8 cellular contexts compared by ENCODE assay signal in genomic region chr19:29610574-29611271, GRCh38. TPM values are rescaled to one million over a fixed set of nuclear protein-coding genes. Genes with fewer than 3 reads are reported as not detected.
DNase-seq lines count a peak whose midpoint lies in the region; TF ChIP-seq lines count a peak whose summit lies in the region.

No MANE protein-coding gene starts in this region.

- H3K36me3 Mint-ChIP-seq in H9 (ENCODE audit: insufficient read depth in 1 of 3, low read depth in 3 of 3) = peaks cover 16 to 59% (median 45%) of the 10 kb centered on the region in 3 experiments; a peak in 6 of 7 replicates
- peaks cover 17% of the 10 kb centered on the region for H3K36me3 Mint-ChIP-seq in activated naive CD8-positive, alpha-beta T cell

- peaks cover 0 to 2% of the 10 kb centered on the region in 2 experiments; a peak in 1 of 5 replicates for H3K9me3 Mint-ChIP-seq in H9
- no peaks in the 10 kb centered on the region for H3K9me3 Mint-ChIP-seq in activated naive CD8-positive, alpha-beta T cell (ENCODE audit: low read depth)

- peak overlapping the region; percentile 52 for H3K18ac ChIP-seq in H9 (ENCODE audit: insufficient read length, low read depth, low read length)

- H4K20me1 ChIP-seq in H9 (ENCODE audit: control insufficient read depth, insufficient read depth, insufficient read length) = no peaks in the 10 kb centered on the region
- no peaks in the 10 kb centered on the region for H4K20me1 ChIP-seq in Loucy (ENCODE audit: insufficient read depth, low read length, poor library complexity, severe bottlenecking)

- H3K79me2 ChIP-seq in H9 (ENCODE audit: insufficient read depth, low read length) (no peaks in the 10 kb centered on the region), Loucy (ENCODE audit: insufficient read depth, low read length) (peaks cover 15% of the 10 kb centered on the region)

- H3K4ac ChIP-seq in H9 (ENCODE audit: low read depth, low read length) = no peak overlapping the region; the same call in 1 of the 2 replicates

- no peaks in the 10 kb centered on the region for H3K4me1 ChIP-seq in H9 (ENCODE audit: insufficient read depth, low read length)
- H3K4me1 ChIP-seq in Loucy (ENCODE audit: insufficient read depth, low read length, poor library complexity, severe bottlenecking) = peaks cover 6% of the 10 kb centered on the region

- peaks cover 34% of the 10 kb centered on the region; the same call in 1 of the 2 replicates for H3K36me3 ChIP-seq in Loucy (ENCODE audit: insufficient read depth, low read length)

- H2AFZ ChIP-seq in H9 (ENCODE audit: low read length) (no peak overlapping the region), Loucy (ENCODE audit: low read length) (no peak overlapping the region)

- H4K91ac ChIP-seq in H9 (ENCODE audit: insufficient read length, low read depth, low read length) = no peak overlapping the region

- peak overlapping the region in 1 of 3 experiments; percentile 95; a peak in 2 of 7 replicates for H3K27ac Mint-ChIP-seq in H9
- H3K27ac Mint-ChIP-seq in activated naive CD8-positive, alpha-beta T cell = peak overlapping the region; percentile 50

- no peaks in the 10 kb centered on the region; the same call in 1 of the 2 replicates for H3K27me3 Mint-ChIP-seq in H9 (ENCODE audit: low read depth)
- H3K27me3 Mint-ChIP-seq in activated naive CD8-positive, alpha-beta T cell = no peaks in the 10 kb centered on the region

- no peak overlapping the region for H4K8ac ChIP-seq in H9 (replicated peaks; ENCODE audit: insufficient read length, low read depth, low read length)

- POLR2A ChIA-PET in GM10248 (lab: Yijun Ruan, JAX) = no interaction called here

- peak overlapping the region; percentile 60; the same call in 1 of the 2 replicates for H3K14ac ChIP-seq in H9 (ENCODE audit: insufficient read depth, low read length)

- no peak overlapping the region for H2BK12ac ChIP-seq in H9 (ENCODE audit: insufficient read length, low read depth, low read length)

- intact Hi-C loops in cardiac septum (cut with DNase I) = loop anchor here (2.0 kb wide), 2 partner anchors 84 to 106 kb away; no protein-coding TSS in a partner anchor

- no peak overlapping the region for H3K23ac ChIP-seq in H9 (ENCODE audit: insufficient read length, low read depth, low read length)

- no peak overlapping the region for H3K27ac ChIP-seq in H9 (ENCODE audit: insufficient read length, low read depth, low read length)

- peak overlapping the region; percentile 6; the same call in 1 of the 2 replicates for H2BK15ac ChIP-seq in H9 (ENCODE audit: low read depth, low read length)

- H3K4me3 Mint-ChIP-seq in H9 = no peak overlapping the region; a peak in 1 of 5 replicates
- no peak overlapping the region for H3K4me3 Mint-ChIP-seq in activated naive CD8-positive, alpha-beta T cell

- H3F3A ChIP-seq in Loucy (ENCODE audit: low read depth) = no peaks in the 10 kb centered on the region

- H2AK5ac ChIP-seq in H9 (ENCODE audit: insufficient read length, low read length) = no peak overlapping the region

- H3K9me2 ChIP-seq in Loucy (replicated peaks; ENCODE audit: low read depth, low read length) = no peaks in the 10 kb centered on the region

- DNase-seq in GM10248 (ENCODE audit: extremely low spot score) (peak; percentile 90), H9 (peak; percentile 95), SKM-1 treated with dmso at 0.1 percent for 144 hours (lab: John Stamatoyannopoulos, UW; ENCODE audit: unreplicated experiment) (peak; percentile 60), cardiac septum (ENCODE audit: low spot score) (peak; percentile 84), putamen (ENCODE audit: low spot score) (peak; percentile 73), GOT3 (lab: John Stamatoyannopoulos, UW) (no peak)

- H3K4me2 ChIP-seq in H9 (ENCODE audit: insufficient read depth, insufficient read length, low read length) = no peak overlapping the region
- no peak overlapping the region for H3K4me2 ChIP-seq in Loucy (ENCODE audit: low read depth, low read length, poor library complexity, severe bottlenecking)

- H3K4me3 ChIP-seq in Loucy (ENCODE audit: low read length, poor library complexity, severe bottlenecking) = no peak overlapping the region

- H4K5ac ChIP-seq in H9 (ENCODE audit: insufficient read length, low read depth, low read length) = no peak overlapping the region

- no peak overlapping the region for H3T11ph ChIP-seq in H9 (ENCODE audit: low read length)

- H2BK120ac ChIP-seq in H9 (ENCODE audit: low read depth, low read length, poor library complexity, severe bottlenecking) = no peak overlapping the region

- H3K23me2 ChIP-seq in H9 (ENCODE audit: insufficient read length, low read depth, low read length, poor library complexity, severe bottlenecking) = no peaks in the 10 kb centered on the region

- H3K27me3 ChIP-seq in H9 (ENCODE audit: insufficient read depth, low read length) (no peaks in the 10 kb centered on the region), Loucy (ENCODE audit: insufficient read depth, low read length, poor library complexity, severe bottlenecking) (no peaks in the 10 kb centered on the region)

- no CpG with 5 or more reads among the region's 19 CpGs for WGBS in H9 (ENCODE audit: extremely low coverage, insufficient read length, low lambda C conversion rate)

- H3K79me1 ChIP-seq in H9 (ENCODE audit: insufficient read depth, low read depth, low read length, poor library complexity, severe bottlenecking) = no peaks in the 10 kb centered on the region

- no peak overlapping the region for H2BK5ac ChIP-seq in H9 (ENCODE audit: insufficient read length, low read length)

- H3K4me1 Mint-ChIP-seq in H9 = peaks cover 7 to 10% of the 10 kb centered on the region in 2 experiments
- H3K4me1 Mint-ChIP-seq in activated naive CD8-positive, alpha-beta T cell (ENCODE audit: low read depth) = peaks cover 26% of the 10 kb centered on the region

- no peak overlapping the region for H2BK20ac ChIP-seq in H9 (ENCODE audit: low read depth, low read length, poor library complexity, severe bottlenecking)

- H3K9me3 ChIP-seq in H9 (ENCODE audit: control insufficient read depth, low read depth, low read length) (no peaks in the 10 kb centered on the region), Loucy (ENCODE audit: insufficient read depth, low read depth, low read length) (no peaks in the 10 kb centered on the region)

- peak; percentile 93 for TF ChIP-seq CTCF in GM10248 (IDR thresholded peaks at IDR 0.05; ENCODE audit: control extremely low read depth, extremely low read depth, low read depth, missing control alignments)
- TF ChIP-seq CTCF in H9 (conservative IDR thresholded peaks at IDR 0.05) = peak; percentile 94
- TF ChIP-seq CTCF in Loucy (conservative IDR thresholded peaks at IDR 0.05; ENCODE audit: low read length) = peak; percentile 90

- no peak overlapping the region for H3K56ac ChIP-seq in H9 (ENCODE audit: insufficient read length, low read depth, low read length)

- CTCF ChIA-PET in GM10248 (lab: Yijun Ruan, JAX) = interaction anchor here (0.6 to 10.3 kb wide), 38 partner anchors 8 to 262 kb away, joined by 3 to 115 read pairs (median 7); partner anchors contain the start of genes C19orf12 and PLEKHF1

- H3K9ac ChIP-seq in H9 (ENCODE audit: extremely low read depth, insufficient read length, low read length) = no peak overlapping the region
- H3K9ac ChIP-seq in Loucy (ENCODE audit: low read depth, low read length, poor library complexity, severe bottlenecking) = no peak overlapping the region

RNA-seq across cellular contexts. Expression of gene POP4, which starts 4.6 kb away (rescaled TPM):
- total RNA-seq in H9 (2021) (51.4 and 53.6 TPM in 2 replicates), cardiac septum (47.8 TPM)

RNA-seq across cellular contexts. Expression of gene PLEKHF1, which starts 54.5 kb away (rescaled TPM):
- total RNA-seq in H9 (2021) = 4.9 and 5.0 TPM in 2 replicates
- total RNA-seq in cardiac septum = 9.5 TPM
